In genomic region chrX:40468033-40468979, GRCh38 we compare ENCODE assay signal across 8 cellular contexts.
DNase-seq lines count a peak whose midpoint lies in the region; ATAC-seq and TF ChIP-seq lines count a peak whose summit lies in the region.

No MANE protein-coding gene starts in this region.

- intact Hi-C loops in heart left ventricle (cut with DNase I), result loop anchor here in 2 of 10 donors (5.0 to 10.0 kb wide), 3 partner anchors 201 to 656 kb away; no protein-coding TSS in a partner anchor

- H3K4me1 ChIP-seq in NT2/D1 (ENCODE audit: insufficient read depth, insufficient read length) (peaks cover 5% of the 10 kb centered on the region), heart left ventricle (peaks cover 0 to 21% (median 3%) of the 10 kb centered on the region in 12 donors)

- POLR2A ChIA-PET in activated naive CD8-positive, alpha-beta T cell treated with anti-CD3 and anti-CD28 coated beads, Interleukin-2, amount 10 ng/mL, durations not matched to agents 7 days and 5 days (lab: Charles Lee), result interaction anchor here (0.7 to 1.5 kb wide), 2 partner anchors 72 to 298 kb away, joined by 3 to 4 read pairs; no protein-coding TSS in a partner anchor

- no peak for TF ChIP-seq POLR2A in heart left ventricle (IDR thresholded peaks at IDR 0.05)

- H3K27ac Mint-ChIP-seq in activated naive CD8-positive, alpha-beta T cell treated with anti-CD3 and anti-CD28 coated beads, Interleukin-2, amount 10 ng/mL, durations not matched to agents 7 days and 5 days, result peak overlapping the region; percentile 60
- H3K27ac Mint-ChIP-seq in endothelial cell (ENCODE audit: unreplicated experiment), result no peak overlapping the region

- peak overlapping the region; percentile 36 for H3K9ac ChIP-seq in NT2/D1 (ENCODE audit: insufficient read length, low read depth)

- TF ChIP-seq CTCF in C4-2B (conservative IDR thresholded peaks at IDR 0.05) (peak; percentile 76), heart left ventricle (IDR thresholded peaks at IDR 0.05) (peak in 10 of 12 donors; percentile 7 to 49 (median 38)), endothelial cell (IDR thresholded peaks at IDR 0.05; ENCODE audit: unreplicated experiment) (no peak)

- H3K9me3 Mint-ChIP-seq in activated naive CD8-positive, alpha-beta T cell treated with anti-CD3 and anti-CD28 coated beads, Interleukin-2, amount 10 ng/mL, durations not matched to agents 7 days and 5 days, result no peaks in the 10 kb centered on the region
- no peaks in the 10 kb centered on the region for H3K9me3 Mint-ChIP-seq in endothelial cell (ENCODE audit: unreplicated experiment)

- peak; percentile 55 for ATAC-seq in GM18867 (IDR thresholded peaks at IDR 0.05; ENCODE audit: unreplicated experiment)
- peak; percentile 82 for ATAC-seq in activated naive CD8-positive, alpha-beta T cell treated with anti-CD3 and anti-CD28 coated beads, Interleukin-2, amount 10 ng/mL, durations not matched to agents 7 days and 5 days (ENCODE audit: low read depth)
- peak; percentile 89 to 94 (median 91) for ATAC-seq in heart left ventricle

- H3K4me3 ChIP-seq in NT2/D1 (ENCODE audit: insufficient read length, low read depth), result no peak overlapping the region
- H3K4me3 ChIP-seq in heart left ventricle, result no peak overlapping the region

- WGBS in heart left ventricle, 4 donors, result 26 to 52% (median 38%) methylated on average over 7 of the region's 7 CpGs

- H3K4me1 Mint-ChIP-seq in activated naive CD8-positive, alpha-beta T cell treated with anti-CD3 and anti-CD28 coated beads, Interleukin-2, amount 10 ng/mL, durations not matched to agents 7 days and 5 days, result peaks cover 24% of the 10 kb centered on the region
- H3K4me1 Mint-ChIP-seq in endothelial cell (ENCODE audit: unreplicated experiment), result peaks cover 16% of the 10 kb centered on the region

- H3K27me3 Mint-ChIP-seq in activated naive CD8-positive, alpha-beta T cell treated with anti-CD3 and anti-CD28 coated beads, Interleukin-2, amount 10 ng/mL, durations not matched to agents 7 days and 5 days, result peaks cover 11% of the 10 kb centered on the region
- H3K27me3 Mint-ChIP-seq in endothelial cell (ENCODE audit: unreplicated experiment), result peaks cover 11% of the 10 kb centered on the region

- H3K36me3 Mint-ChIP-seq in activated naive CD8-positive, alpha-beta T cell treated with anti-CD3 and anti-CD28 coated beads, Interleukin-2, amount 10 ng/mL, durations not matched to agents 7 days and 5 days, result no peaks in the 10 kb centered on the region
- no peaks in the 10 kb centered on the region for H3K36me3 Mint-ChIP-seq in endothelial cell (ENCODE audit: low read depth, unreplicated experiment)

- H3K9me3 ChIP-seq in NT2/D1 (ENCODE audit: insufficient read depth, low read length), result no peaks in the 10 kb centered on the region; the same call in 1 of the 2 replicates
- H3K9me3 ChIP-seq in heart left ventricle, result no peaks in the 10 kb centered on the region

- H3K27me3 ChIP-seq in NT2/D1 (ENCODE audit: insufficient read depth, insufficient read length), result no peaks in the 10 kb centered on the region
- peaks cover 0 to 24% (median 0%) of the 10 kb centered on the region in 9 donors for H3K27me3 ChIP-seq in heart left ventricle

- DNase-seq in HuH-7 (ENCODE audit: low spot score), result peak; percentile 40
- peak; percentile 57 for DNase-seq in NT2/D1 (ENCODE audit: low read depth, low spot score)
- no peak for DNase-seq in activated naive CD8-positive, alpha-beta T cell treated with anti-CD3 and anti-CD28 coated beads, Interleukin-2, amount 10 ng/mL, durations not matched to agents 7 days and 5 days
- peak; percentile 37 to 53 (median 51) for DNase-seq in heart left ventricle
- peak; percentile 58 for DNase-seq in retina
- DNase-seq in endothelial cell (ENCODE audit: low spot score), result no peak

- peak overlapping the region; percentile 32 for H3K27ac ChIP-seq in C4-2B
- peak overlapping the region in 4 of 12 donors; percentile 9 to 30 (median 19) for H3K27ac ChIP-seq in heart left ventricle

- peak overlapping the region; percentile 56 for H3K4me3 Mint-ChIP-seq in activated naive CD8-positive, alpha-beta T cell treated with anti-CD3 and anti-CD28 coated beads, Interleukin-2, amount 10 ng/mL, durations not matched to agents 7 days and 5 days
- no peak overlapping the region for H3K4me3 Mint-ChIP-seq in endothelial cell (ENCODE audit: unreplicated experiment)

- H3K36me3 ChIP-seq in NT2/D1 (ENCODE audit: insufficient read depth, insufficient read length, low read length), result no peaks in the 10 kb centered on the region
- no peaks in the 10 kb centered on the region for H3K36me3 ChIP-seq in heart left ventricle

Comparison
In these comparisons a context has a peak if more than half of its experiments do, and no peak if none do; other contexts are left out.
1. DNase-seq: peak in HuH-7 (single experiment), NT2/D1 (single experiment), heart left ventricle (5 of 5) and retina (single experiment); none in activated naive CD8-positive, alpha-beta T cell treated with anti-CD3 and anti-CD28 coated beads, Interleukin-2, amount 10 ng/mL, durations not matched to agents 7 days and 5 days (single experiment) and endothelial cell (single experiment).
2. Peak in every context shown above with its lines, with median percentiles within 50 percentile points of each other: ATAC-seq.